Comparison of ENCODE assay signal across 8 cellular contexts in the genomic region with DNA sequence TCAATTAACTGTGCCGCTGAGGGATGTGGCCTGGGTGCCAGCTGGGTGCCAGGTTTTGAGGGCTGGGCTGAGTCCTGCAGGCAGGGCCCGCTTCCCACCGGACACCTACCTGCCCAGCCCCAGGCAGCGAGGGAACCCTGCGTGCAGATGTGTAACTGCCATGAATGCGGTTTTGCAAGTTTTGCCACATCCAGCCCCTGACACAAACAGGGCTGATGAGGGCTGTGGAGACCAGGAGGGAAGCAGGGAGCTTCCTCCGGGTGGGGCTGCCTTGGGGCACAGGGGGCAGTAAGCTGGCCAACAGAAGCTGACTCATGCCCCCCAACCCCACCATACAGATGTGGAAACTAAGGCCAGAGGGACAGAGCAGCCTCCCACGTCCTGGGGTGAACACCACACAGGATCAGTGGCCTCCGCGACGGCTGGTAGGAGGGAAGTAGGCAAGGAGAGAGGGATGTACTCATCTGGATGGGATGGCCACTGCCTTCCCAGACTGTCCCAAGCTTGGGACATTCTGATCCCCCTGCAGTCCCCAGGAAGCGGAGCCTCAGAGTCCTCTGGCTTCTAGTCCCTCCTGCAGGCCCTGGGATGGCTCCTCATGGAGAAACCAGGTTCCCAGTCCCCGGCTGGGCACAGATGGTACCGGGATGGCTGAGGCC.
DNase-seq lines count a peak whose midpoint lies in the region; TF ChIP-seq lines count a peak whose summit lies in the region.

No MANE protein-coding gene starts in this region.

- DNase-seq in GM06990 (ENCODE audit: extremely low read depth, insufficient read length) (no peak), RWPE1 (ENCODE audit: low spot score) (peak; percentile 34), fibroblast of mammary gland (ENCODE audit: low read depth) (no peak), retinal pigment epithelial cell (ENCODE audit: low read depth) (no peak), erythroblast (lab: John Stamatoyannopoulos, UW) (no peak), NCI-H128 (lab: John Stamatoyannopoulos, UW; ENCODE audit: unreplicated experiment) (no peak), NCI-H2227 (lab: John Stamatoyannopoulos, UW; ENCODE audit: unreplicated experiment) (no peak), NCI-H1105 (lab: John Stamatoyannopoulos, UW) (no peak)

- peak overlapping the region; percentile 91 for H3K27ac ChIP-seq in RWPE1

- TF ChIP-seq CTCF in GM06990 (IDR thresholded peaks at IDR 0.05; ENCODE audit: insufficient read depth, low read length, poor library complexity, severe bottlenecking) (no peak), RWPE1 (conservative IDR thresholded peaks at IDR 0.05; ENCODE audit: low read depth) (no peak), fibroblast of mammary gland (conservative IDR thresholded peaks at IDR 0.05; ENCODE audit: control insufficient read depth, insufficient read depth, low read depth, low read length) (no peak), retinal pigment epithelial cell (conservative IDR thresholded peaks at IDR 0.05; ENCODE audit: low read depth, low read length) (no peak)

- POLR2A ChIA-PET in RWPE1 (lab: Yijun Ruan, JAX; ENCODE audit: low non-redundant PET), result no interaction called here

- TF ChIP-seq POLR2A in erythroblast (IDR thresholded peaks at IDR 0.05; ENCODE audit: low read length), result no peak

- H3K4me3 ChIP-seq in GM06990 (replicated peaks; ENCODE audit: low read depth, low read length) (peak overlapping the region; percentile 84), fibroblast of mammary gland (ENCODE audit: control insufficient read depth, low read depth, low read length) (peak overlapping the region; percentile 66), retinal pigment epithelial cell (ENCODE audit: low read length) (peak overlapping the region; percentile 73)

- peaks cover 2% of the 10 kb centered on the region for H3K36me3 ChIP-seq in GM06990 (ENCODE audit: control insufficient read depth, insufficient read depth, low read length)

- no peaks in the 10 kb centered on the region for H3K27me3 ChIP-seq in GM06990 (replicated peaks; ENCODE audit: control insufficient read depth, insufficient read depth, low read length)

- CTCF ChIA-PET in RWPE1 (lab: Yijun Ruan, JAX), result interaction anchor here (0.6 to 1.5 kb wide), 2 partner anchors 11 to 67 kb away, joined by 3 to 4 read pairs; a partner anchor contains a TSS
